ENCODE assay signal across 8 cellular contexts in genomic region chr2:54704688-54705605, GRCh38. TPM values are rescaled to one million over a fixed set of nuclear protein-coding genes. Genes with fewer than 3 reads are reported as not detected.
A peak's percentile ranks its signal among the peaks of the same experiment; 100 is the strongest.
DNase-seq lines count a peak whose midpoint lies in the region; ATAC-seq, FAIRE-seq and TF ChIP-seq lines count a peak whose summit lies in the region.

No MANE protein-coding gene starts in this region.

- ATAC-seq in naive thymus-derived CD8-positive, alpha-beta T cell: peak; percentile 36 to 56
- ATAC-seq in HG03354 (IDR thresholded peaks at IDR 0.05; ENCODE audit: poor library complexity, severe bottlenecking, unreplicated experiment): no peak

- no peak overlapping the region for H3K27ac ChIP-seq in 22Rv1

- H3K4me3 ChIP-seq in Jurkat, Clone E6-1 (ENCODE audit: low read length): no peak overlapping the region

- peak; percentile 62 for DNase-seq in GM10266 (ENCODE audit: extremely low spot score)
- DNase-seq in Jurkat, Clone E6-1 (ENCODE audit: low read depth, low spot score): peak; percentile 58
- peak; percentile 60 for DNase-seq in RCC 7860 (ENCODE audit: low spot score)
- DNase-seq in endothelial cell (ENCODE audit: low spot score): no peak
- DNase-seq in naive thymus-derived CD8-positive, alpha-beta T cell: peak in 3 of 10 donors; percentile 54 to 67 (median 62)
- DNase-seq in activated CD4-positive, alpha-beta T cell treated with anti-CD3 and anti-CD28 coated beads for 4 hours: no peak

- POLR2A ChIA-PET in naive thymus-derived CD8-positive, alpha-beta T cell (lab: Charles Lee): interaction anchor here (0.7 to 2.4 kb wide), 3 partner anchors 143 to 598 kb away, joined by 4 to 10 read pairs (median 4); no protein-coding TSS in a partner anchor

- peak; percentile 92 for FAIRE-seq in RCC 7860 (lab: Jason Lieb, UNC)

- H3K4me3 Mint-ChIP-seq in endothelial cell (ENCODE audit: unreplicated experiment): no peak overlapping the region
- no peak overlapping the region for H3K4me3 Mint-ChIP-seq in naive thymus-derived CD8-positive, alpha-beta T cell

- no peak overlapping the region for H3K27ac Mint-ChIP-seq in endothelial cell (ENCODE audit: unreplicated experiment)
- no peak overlapping the region for H3K27ac Mint-ChIP-seq in naive thymus-derived CD8-positive, alpha-beta T cell

- no peaks in the 10 kb centered on the region for H3K9me3 Mint-ChIP-seq in endothelial cell (ENCODE audit: unreplicated experiment)
- no peaks in the 10 kb centered on the region for H3K9me3 Mint-ChIP-seq in naive thymus-derived CD8-positive, alpha-beta T cell

- H3K27me3 Mint-ChIP-seq in endothelial cell (ENCODE audit: unreplicated experiment): peaks cover 2% of the 10 kb centered on the region
- peaks cover 0 to 17% (median 8%) of the 10 kb centered on the region in 5 donors for H3K27me3 Mint-ChIP-seq in naive thymus-derived CD8-positive, alpha-beta T cell

- H3K36me3 Mint-ChIP-seq in endothelial cell (ENCODE audit: low read depth, unreplicated experiment): no peaks in the 10 kb centered on the region
- H3K36me3 Mint-ChIP-seq in naive thymus-derived CD8-positive, alpha-beta T cell: no peaks in the 10 kb centered on the region

- TF ChIP-seq CTCF in 22Rv1 (IDR thresholded peaks at IDR 0.05) (peak; percentile 76), GM10266 (IDR thresholded peaks at IDR 0.05; ENCODE audit: control insufficient read depth, insufficient read depth, low read depth, missing control alignments) (peak; percentile 62), endothelial cell (IDR thresholded peaks at IDR 0.05; ENCODE audit: unreplicated experiment) (peak; percentile 28)

- H3K4me1 Mint-ChIP-seq in endothelial cell (ENCODE audit: unreplicated experiment): no peaks in the 10 kb centered on the region
- peaks cover 0 to 14% (median 4%) of the 10 kb centered on the region in 4 donors for H3K4me1 Mint-ChIP-seq in naive thymus-derived CD8-positive, alpha-beta T cell

RNA-seq across cellular contexts. Expression of gene EML6, which starts 18.5 kb away (rescaled TPM):
- polyA plus RNA-seq in Jurkat, Clone E6-1 (2012; ENCODE audit: insufficient read depth, insufficient read length): 17.4 TPM
- total RNA-seq in endothelial cell (ENCODE audit: unreplicated experiment): 0.90 TPM
- 1 to 10 TPM; 1.4 to 3.3 TPM for total RNA-seq in naive thymus-derived CD8-positive, alpha-beta T cell
- polyA plus RNA-seq in naive thymus-derived CD8-positive, alpha-beta T cell: under 1 TPM in 1 of 3 donors, not detected in 2; 0.03 TPM

Comparison
In these comparisons a context has a peak if more than half of its experiments do, and no peak if none do; other contexts are left out.
1. DNase-seq: peak in GM10266 (single experiment), Jurkat, Clone E6-1 (single experiment) and RCC 7860 (single experiment); none in endothelial cell (single experiment) and activated CD4-positive, alpha-beta T cell treated with anti-CD3 and anti-CD28 coated beads for 4 hours (0 of 2).
2. Peak in every context shown above with its lines, with median percentiles within 50 percentile points of each other: CTCF ChIP-seq.